21 cellular contexts compared by ENCODE assay signal in the genomic region with DNA sequence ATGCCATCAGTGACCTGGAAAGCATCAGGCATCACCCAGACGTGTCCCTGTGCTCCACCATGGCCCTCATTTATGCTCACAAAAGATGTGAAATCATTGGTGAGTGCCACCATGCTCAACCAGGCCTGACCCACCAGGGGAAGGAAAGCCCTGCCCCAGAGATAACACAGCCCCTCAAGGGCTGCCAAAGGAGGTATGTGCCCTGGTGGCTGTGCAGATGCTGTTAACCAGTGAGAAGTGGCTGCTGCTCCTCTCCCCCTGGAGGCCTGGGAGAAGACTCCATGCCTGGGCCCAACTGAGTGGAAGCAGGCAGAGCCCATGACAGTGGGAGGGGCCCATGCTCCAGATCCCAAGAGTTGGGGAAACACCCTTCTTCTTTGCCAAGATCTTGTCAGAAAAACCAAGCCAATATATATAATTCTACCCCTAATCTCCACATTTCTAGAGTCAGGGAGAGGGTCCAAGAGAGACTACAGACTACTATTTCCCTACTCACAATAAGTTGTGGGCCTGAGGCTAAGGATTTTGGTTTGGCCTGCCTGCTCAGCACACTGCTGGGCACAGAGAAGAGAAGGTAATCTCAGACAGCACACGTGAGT. TPM values are rescaled to one million over a fixed set of nuclear protein-coding genes. Genes with fewer than 3 reads are reported as not detected.
A peak's percentile ranks its signal among the peaks of the same experiment; 100 is the strongest.
DNase-seq lines count a peak whose midpoint lies in the region; ATAC-seq and TF ChIP-seq lines count a peak whose summit lies in the region.
"Had no signal": no experiment of that assay in that cellular context is flagged by ENCODE, and none has a peak within 500 bp of the region (broad histone marks: within the 10 kb centered on the region; RNA-seq: fewer than 3 reads in every experiment).

No MANE protein-coding gene starts in this region.

- peaks cover 16% of the 10 kb centered on the region for H3K27me3 Mint-ChIP-seq in WTC11 (ENCODE audit: low read depth)
- H3K27me3 Mint-ChIP-seq in CD14-positive monocyte (ENCODE audit: low read depth in 3 of 3): peaks cover 7 to 16% (median 13%) of the 10 kb centered on the region in 3 donors
- peaks cover 26% of the 10 kb centered on the region for H3K27me3 Mint-ChIP-seq in endothelial cell (ENCODE audit: unreplicated experiment)
- H3K27me3 Mint-ChIP-seq: CD4-positive, alpha-beta memory T cell had no signal

- peak; percentile 13 for DNase-seq in ELR (ENCODE audit: low read depth)
- DNase-seq in WTC11 (ENCODE audit: low spot score): no peak
- peak; percentile 30 for DNase-seq in iPS-NIHi7 (ENCODE audit: extremely low spot score)
- DNase-seq in CD14-positive monocyte (ENCODE audit: low spot score): no peak
- no peak for DNase-seq in endothelial cell (ENCODE audit: low spot score)
- DNase-seq: ACHN; AML-193; Calu3; CD4-positive, alpha-beta memory T cell; DMS79; HFFc6; NCI-H187 treated with DMSO at 0.1 percent for 48 hours; NCI-H446; NCI-H69; NK-92 treated with Interleukin-12 subunit alpha and Interleukin-12 subunit beta, amount 100 ng/mL, for 24 hours; RPMI8226 had no signal

- H3K4me1 ChIP-seq in BLaER1: peaks cover 57% of the 10 kb centered on the region

- no peaks in the 10 kb centered on the region for H3K27me3 ChIP-seq in BLaER1

- H3K4me2 ChIP-seq in BLaER1: peak overlapping the region; percentile 99

- intact Hi-C loops in CD14-positive monocyte (cut with micrococcal nuclease): no loop called here

- ATAC-seq in WTC11 (peak; percentile 10), HG03108 (IDR thresholded peaks at IDR 0.05; ENCODE audit: unreplicated experiment) (no peak), HG03045 (IDR thresholded peaks at IDR 0.05; ENCODE audit: unreplicated experiment) (no peak)

- H3K36me3 Mint-ChIP-seq in WTC11 (no peaks in the 10 kb centered on the region), CD14-positive monocyte (peaks cover 9 to 27% of the 10 kb centered on the region in 2 donors), endothelial cell (ENCODE audit: low read depth, unreplicated experiment) (peaks cover 42% of the 10 kb centered on the region)

- no peak overlapping the region for H3K27ac ChIP-seq in BLaER1

- H3K4me1 Mint-ChIP-seq in WTC11 (peaks cover 22% of the 10 kb centered on the region), CD14-positive monocyte (peaks cover 38% of the 10 kb centered on the region), endothelial cell (ENCODE audit: unreplicated experiment) (peaks cover 39% of the 10 kb centered on the region)

- no peak overlapping the region for H3K9ac ChIP-seq in BLaER1

- H4K20me1 ChIP-seq in BLaER1: peaks cover 22% of the 10 kb centered on the region

- no peaks in the 10 kb centered on the region; the same call in 1 of the 2 replicates for H3K36me3 ChIP-seq in BLaER1

- H3K4me3 Mint-ChIP-seq in WTC11: no peak overlapping the region
- H3K4me3 Mint-ChIP-seq in CD14-positive monocyte: no peak overlapping the region
- H3K4me3 Mint-ChIP-seq in endothelial cell (ENCODE audit: unreplicated experiment): no peak overlapping the region
- H3K4me3 Mint-ChIP-seq: HFFc6, IgD-negative memory B cell had no signal

- no peaks in the 10 kb centered on the region for H3K9me3 ChIP-seq in BLaER1

- H3K9me3 Mint-ChIP-seq in WTC11 (no peaks in the 10 kb centered on the region), CD14-positive monocyte (no peaks in the 10 kb centered on the region), endothelial cell (ENCODE audit: unreplicated experiment) (no peaks in the 10 kb centered on the region)
- H3K9me3 Mint-ChIP-seq: CD4-positive, alpha-beta memory T cell; HFFc6; IgD-negative memory B cell had no signal

- TF ChIP-seq CTCF in WTC11 (IDR thresholded peaks at IDR 0.05) (no peak), CD14-positive monocyte (IDR thresholded peaks at IDR 0.05) (no peak), endothelial cell (IDR thresholded peaks at IDR 0.05; ENCODE audit: unreplicated experiment) (no peak)

- POLR2A ChIA-PET in WTC11 (lab: Charles Lee): no interaction called here

- CTCF ChIA-PET in WTC11 (lab: Charles Lee): interaction anchor here (1.0 to 3.0 kb wide), 2 partner anchors 9 to 178 kb away, joined by 3 to 44 read pairs; no protein-coding TSS in a partner anchor

- H3K27ac Mint-ChIP-seq in WTC11 (no peak overlapping the region), CD14-positive monocyte (no peak overlapping the region), endothelial cell (ENCODE audit: unreplicated experiment) (no peak overlapping the region)
- H3K27ac Mint-ChIP-seq: HFFc6 had no signal

- no peak overlapping the region for H3K4me3 ChIP-seq in BLaER1

TF ChIP-seq in WTC11, 78 proteins besides CTCF, POLR2A, EP300 and RAD21:
- TF ChIP-seq ETV6 (CRISPR knock-in tag; IDR thresholded peaks at IDR 0.05): no peak
- TF ChIP-seq GABPB1 (CRISPR knock-in tag; IDR thresholded peaks at IDR 0.05): no peak
- TF ChIP-seq GRHL2 (CRISPR knock-in tag; IDR thresholded peaks at IDR 0.05; ENCODE audit: insufficient replicate concordance, severe bottlenecking): no peak
- no peak for TF ChIP-seq NFE2L1 (CRISPR knock-in tag; IDR thresholded peaks at IDR 0.05)
- TF ChIP-seq, protein P1, sequence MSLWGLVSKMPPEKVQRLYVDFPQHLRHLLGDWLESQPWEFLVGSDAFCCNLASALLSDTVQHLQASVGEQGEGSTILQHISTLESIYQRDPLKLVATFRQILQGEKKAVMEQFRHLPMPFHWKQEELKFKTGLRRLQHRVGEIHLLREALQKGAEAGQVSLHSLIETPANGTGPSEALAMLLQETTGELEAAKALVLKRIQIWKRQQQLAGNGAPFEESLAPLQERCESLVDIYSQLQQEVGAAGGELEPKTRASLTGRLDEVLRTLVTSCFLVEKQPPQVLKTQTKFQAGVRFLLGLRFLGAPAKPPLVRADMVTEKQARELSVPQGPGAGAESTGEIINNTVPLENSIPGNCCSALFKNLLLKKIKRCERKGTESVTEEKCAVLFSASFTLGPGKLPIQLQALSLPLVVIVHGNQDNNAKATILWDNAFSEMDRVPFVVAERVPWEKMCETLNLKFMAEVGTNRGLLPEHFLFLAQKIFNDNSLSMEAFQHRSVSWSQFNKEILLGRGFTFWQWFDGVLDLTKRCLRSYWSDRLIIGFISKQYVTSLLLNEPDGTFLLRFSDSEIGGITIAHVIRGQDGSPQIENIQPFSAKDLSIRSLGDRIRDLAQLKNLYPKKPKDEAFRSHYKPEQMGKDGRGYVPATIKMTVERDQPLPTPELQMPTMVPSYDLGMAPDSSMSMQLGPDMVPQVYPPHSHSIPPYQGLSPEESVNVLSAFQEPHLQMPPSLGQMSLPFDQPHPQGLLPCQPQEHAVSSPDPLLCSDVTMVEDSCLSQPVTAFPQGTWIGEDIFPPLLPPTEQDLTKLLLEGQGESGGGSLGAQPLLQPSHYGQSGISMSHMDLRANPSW (CRISPR knock-in tag; conservative IDR thresholded peaks at IDR 0.05; ENCODE audit: low read depth): no peak
- TF ChIP-seq CREM (CRISPR knock-in tag; IDR thresholded peaks at IDR 0.05): no peak
- TF ChIP-seq ZNF232 (CRISPR knock-in tag; IDR thresholded peaks at IDR 0.05): no peak
- no peak for TF ChIP-seq TEAD4 (CRISPR knock-in tag; IDR thresholded peaks at IDR 0.05)
- TF ChIP-seq ZNF219 (CRISPR knock-in tag; IDR thresholded peaks at IDR 0.05; ENCODE audit: borderline replicate concordance): no peak

RNA-seq across cellular contexts. Expression of a gene that starts 2.7 kb away (rescaled TPM):
- 3.8 to 4.6 TPM (median 4.4 TPM) in 3 replicates for total RNA-seq in WTC11 (2021)
- 1 to 10 TPM in 1 of 2 donors, under 1 TPM in 1; 0.67 to 2.2 TPM for polyA plus RNA-seq in CD14-positive monocyte
- 41.7 TPM for total RNA-seq in endothelial cell (ENCODE audit: unreplicated experiment)

RNA-seq across cellular contexts. Expression of a gene that starts 2.7 kb away (rescaled TPM):
- total RNA-seq in WTC11 (2021): 44.6 to 50.7 TPM (median 47.4 TPM) in 3 replicates
- polyA plus RNA-seq in CD14-positive monocyte: 10 to 100 TPM; 23.2 to 31.2 TPM
- total RNA-seq in endothelial cell (ENCODE audit: unreplicated experiment): 130 TPM

RNA-seq across cellular contexts. Expression of a gene that starts 43.3 kb away (rescaled TPM):
- total RNA-seq in WTC11 (2021) (8.0 to 8.7 TPM (median 8.5 TPM) in 3 replicates), endothelial cell (ENCODE audit: unreplicated experiment) (20.8 TPM)
- polyA plus RNA-seq in CD14-positive monocyte: 100 to 1,000 TPM; 104 to 113 TPM

RNA-seq across cellular contexts. Expression of a gene that starts 58.3 kb away (rescaled TPM):
- total RNA-seq in WTC11 (2021): 35.5 to 40.9 TPM (median 40.9 TPM) in 3 replicates
- polyA plus RNA-seq in CD14-positive monocyte: 10 to 100 TPM; 17.1 to 22.7 TPM
- 33.4 TPM for total RNA-seq in endothelial cell (ENCODE audit: unreplicated experiment)

RNA-seq across cellular contexts. Expression of a gene that starts 58.4 kb away (rescaled TPM):
- total RNA-seq in WTC11 (2021) (0.13 to 0.27 TPM (median 0.25 TPM) in 3 replicates), endothelial cell (ENCODE audit: unreplicated experiment) (0.69 TPM)
- polyA plus RNA-seq in CD14-positive monocyte: not detected
- total RNA-seq: HFFc6, HT-29 had no signal
- polyA plus RNA-seq: CD4-positive, alpha-beta memory T cell; IgD-negative memory B cell had no signal

Comparison
In these comparisons a context has a peak if more than half of its experiments do, and no peak if none do; other contexts are left out.
1. DNase-seq: peak in ELR (single experiment) and iPS-NIHi7 (single experiment); none in WTC11 (single experiment), CD14-positive monocyte (single experiment) and endothelial cell (single experiment).